In genomic region chr5:109788596-109788995, GRCh38 we compare ENCODE assay signal across 1 cellular context.
TF ChIP-seq lines count a peak whose summit lies in the region.

No MANE protein-coding gene starts in this region.

TF ChIP-seq in GM12878, 131 proteins besides CTCF, POLR2A, EP300 and RAD21 (continued from another document):
- TF ChIP-seq CUX1 (IDR thresholded peaks at IDR 0.05; ENCODE audit: insufficient replicate concordance, low read depth, low read length) (peak; percentile 66), RAD51 (IDR thresholded peaks at IDR 0.05) (no peak)
